ENCODE assay signal across 21 cellular contexts in genomic region chr16:20347666-20348364, GRCh38. TPM values are rescaled to one million over a fixed set of nuclear protein-coding genes. Genes with fewer than 3 reads are reported as not detected.
"Had no signal": no experiment of that assay in that cellular context is flagged by ENCODE, and none has a peak within 500 bp of the region (broad histone marks: within the 10 kb centered on the region; RNA-seq: fewer than 3 reads in every experiment).

No MANE protein-coding gene starts in this region.

- H3K36me3 Mint-ChIP-seq: naive thymus-derived CD4-positive, alpha-beta T cell; type B pancreatic cell had no signal

- DNase-seq: dermis blood vessel endothelial cell; foreskin melanocyte; hippocampal formation; kidney glomerular epithelial cell; mammary epithelial cell; naive thymus-derived CD4-positive, alpha-beta T cell; small intestine; stimulated activated CD4-positive, alpha-beta T cell treated with anti-CD3 and anti-CD28 coated beads, Interleukin-12 subunit alpha, Interleukin-12 subunit beta, amount 100 ng/mL, for 4 hours; stimulated activated naive CD4-positive, alpha-beta T cell; uterus had no signal

- H3K9me3 Mint-ChIP-seq: nephron progenitor cell, type B pancreatic cell had no signal

- ATAC-seq: naive thymus-derived CD4-positive, alpha-beta T cell had no signal

- H3K4me3 Mint-ChIP-seq: naive thymus-derived CD4-positive, alpha-beta T cell; nephron progenitor cell; type B pancreatic cell had no signal

- H3K4me1 Mint-ChIP-seq: naive thymus-derived CD4-positive, alpha-beta T cell; nephron progenitor cell had no signal

- H3K27me3 ChIP-seq: right atrium auricular region, uterus had no signal

- H3K9me3 ChIP-seq: right atrium auricular region, stomach, uterus had no signal

- H3K4me3 ChIP-seq: right atrium auricular region, uterus had no signal

- H3K27ac Mint-ChIP-seq: naive thymus-derived CD4-positive, alpha-beta T cell; nephron progenitor cell; type B pancreatic cell had no signal

- H3K27ac ChIP-seq: right atrium auricular region, stomach, uterus had no signal

- H3K36me3 ChIP-seq: right atrium auricular region, stomach, uterus had no signal

- H3K4me1 ChIP-seq: right atrium auricular region, uterus had no signal

RNA-seq across cellular contexts. Expression of gene UMOD, which starts 4.7 kb away (rescaled TPM):
- total RNA-seq: dermis blood vessel endothelial cell; endothelial cell of umbilical vein; left lobe of liver; lower leg skin; mammary epithelial cell; mesenteric fat pad; mononuclear cell; naive thymus-derived CD4-positive, alpha-beta T cell; osteocyte; posterior vena cava; right atrium auricular region; uterus had no signal
- polyA plus RNA-seq: endothelial cell of umbilical vein; mammary epithelial cell; naive thymus-derived CD4-positive, alpha-beta T cell had no signal

RNA-seq across cellular contexts. Expression of gene GP2, which starts 20.5 kb away (rescaled TPM):
- total RNA-seq: dermis blood vessel endothelial cell; endothelial cell of umbilical vein; mammary epithelial cell; mononuclear cell; naive thymus-derived CD4-positive, alpha-beta T cell; osteocyte; right atrium auricular region; uterus had no signal
- polyA plus RNA-seq: endothelial cell of umbilical vein; mammary epithelial cell; naive thymus-derived CD4-positive, alpha-beta T cell had no signal

RNA-seq across cellular contexts. Expression of gene PDILT, which starts 56.7 kb away (rescaled TPM):
- total RNA-seq: dermis blood vessel endothelial cell; endothelial cell of umbilical vein; left lobe of liver; lower leg skin; mammary epithelial cell; mesenteric fat pad; mononuclear cell; naive thymus-derived CD4-positive, alpha-beta T cell; osteocyte; posterior vena cava; right atrium auricular region; uterus had no signal
- polyA plus RNA-seq: endothelial cell of umbilical vein; mammary epithelial cell; naive thymus-derived CD4-positive, alpha-beta T cell had no signal
